ENCODE assay signal across 8 cellular contexts in genomic region chr1:151047591-151047924, GRCh38. TPM values are rescaled to one million over a fixed set of nuclear protein-coding genes. Genes with fewer than 3 reads are reported as not detected.
DNase-seq lines count a peak whose midpoint lies in the region; ATAC-seq, FAIRE-seq and TF ChIP-seq lines count a peak whose summit lies in the region.

Gene C1orf56, plus strand, starts transcription at chr1:151047751. Its CDS starts 97 bp downstream, at chr1:151047848.

- peak within 1 kb of the TSS; percentile 76 for H3K4me2 ChIP-seq in DND-41 (ENCODE audit: insufficient read depth, low read length)

- H3K36me3 ChIP-seq in DND-41 (ENCODE audit: insufficient read depth, low read length) (peaks cover 12% of the 10 kb centered on the region; the same call in 1 of the 2 replicates), WERI-Rb-1 (peaks cover 25% of the 10 kb centered on the region), small intestine (ENCODE audit: control insufficient read depth in 2 of 2, insufficient read depth in 2 of 2, low read length in 2 of 2) (peaks cover under 1 to 4% of the 10 kb centered on the region in 2 donors)

- TF ChIP-seq POLR2A in H54 (IDR thresholded peaks at IDR 0.05; ENCODE audit: low read depth, low read length), result peak; percentile 89

- H3K4me1 ChIP-seq in DND-41 (ENCODE audit: insufficient read depth, low read length) (peaks cover 18% of the 10 kb centered on the region), small intestine (ENCODE audit: control insufficient read depth in 2 of 2, insufficient read depth in 1 of 2, low read depth in 1 of 2, low read length in 1 of 2) (peaks cover 0 to 2% of the 10 kb centered on the region in 2 donors)

- WGBS in small intestine, 3 donors, result 0 to 1% (median 1%) methylated on average over 21 to 29 of the region's 29 CpGs

- peak; percentile 88 for ATAC-seq in DND-41 (ENCODE audit: insufficient read depth, low read depth)

- no peak for FAIRE-seq in H54 (lab: Jason Lieb, UNC)
- FAIRE-seq in small intestine (lab: Jason Lieb, UNC), result no peak

- H2AFZ ChIP-seq in DND-41 (ENCODE audit: low read depth, low read length), result peak within 1 kb of the TSS; percentile 82

- H3K79me2 ChIP-seq in DND-41 (ENCODE audit: insufficient read depth, low read length), result no peaks in the 10 kb centered on the region

- TF ChIP-seq CTCF in DND-41 (IDR thresholded peaks at IDR 0.05; ENCODE audit: borderline replicate concordance, extremely low read depth, low read length, poor library complexity, severe bottlenecking), result no peak
- TF ChIP-seq CTCF in WERI-Rb-1 (IDR thresholded peaks at IDR 0.05; ENCODE audit: low read depth, low read length), result no peak

- H3K4me3 ChIP-seq in DND-41 (ENCODE audit: low read depth in 1 of 2, low read length in 2 of 2) (peak within 1 kb of the TSS; percentile 21 to 57; a peak in 3 of 4 replicates), WERI-Rb-1 (ENCODE audit: low read depth, low read length) (peak within 1 kb of the TSS; percentile 52), small intestine (ENCODE audit: low read depth in 1 of 2, low read length in 2 of 2) (peak within 1 kb of the TSS; percentile 51 to 62)

- H3K27ac ChIP-seq in DND-41 (ENCODE audit: low read length) (peak within 1 kb of the TSS; percentile 55), WERI-Rb-1 (peak within 1 kb of the TSS; percentile 87), small intestine (ENCODE audit: low read depth in 1 of 2, low read length in 1 of 2) (peak within 1 kb of the TSS; percentile 12 to 83)

- H3K9me3 ChIP-seq in DND-41 (ENCODE audit: insufficient read depth, low read length, severe bottlenecking) (no peaks in the 10 kb centered on the region), WERI-Rb-1 (ENCODE audit: severe bottlenecking) (no peaks in the 10 kb centered on the region), small intestine (ENCODE audit: control insufficient read depth, low read depth) (no peaks in the 10 kb centered on the region)

- H3K27me3 ChIP-seq in DND-41 (ENCODE audit: insufficient read depth, low read length, poor library complexity), result no peaks in the 10 kb centered on the region
- H3K27me3 ChIP-seq in WERI-Rb-1 (ENCODE audit: insufficient read depth, low read depth, severe bottlenecking), result no peaks in the 10 kb centered on the region
- H3K27me3 ChIP-seq in small intestine (ENCODE audit: control insufficient read depth in 2 of 2, insufficient read depth in 2 of 2, low read length in 2 of 2), result no peaks in the 10 kb centered on the region

- H3K9ac ChIP-seq in DND-41 (ENCODE audit: low read depth, low read length), result peak within 1 kb of the TSS; percentile 61

- peak; percentile 71 for DNase-seq in DND-41
- DNase-seq in H54 (ENCODE audit: insufficient read length, low spot score), result peak; percentile 93
- peak; percentile 68 to 74 for DNase-seq in NCI-H187 (lab: John Stamatoyannopoulos, UW)
- peak; percentile 97 for DNase-seq in WERI-Rb-1
- DNase-seq in cerebellar cortex (ENCODE audit: low spot score), result peak; percentile 72
- peak; percentile 67 for DNase-seq in iris pigment epithelial cell (ENCODE audit: low read depth)
- peak; percentile 58 for DNase-seq in small intestine
- DNase-seq in NOMO-1 (lab: John Stamatoyannopoulos, UW; ENCODE audit: unreplicated experiment in 2 of 2), result no peak

- no peaks in the 10 kb centered on the region for H4K20me1 ChIP-seq in DND-41 (ENCODE audit: insufficient read depth, low read length)

RNA-seq across cellular contexts. Expression of gene C1orf56, which starts in this region (rescaled TPM):
- polyA plus RNA-seq in small intestine, result 1 to 10 TPM in 2 of 3 donors, under 1 TPM in 1; 0.67 to 4.6 (median 2.8) TPM

Comparison
In these comparisons a context has a peak if more than half of its experiments do, and no peak if none do; other contexts are left out.
1. DNase-seq: peak in DND-41 (single experiment), H54 (single experiment), NCI-H187 (2 of 2), WERI-Rb-1 (single experiment), cerebellar cortex (single experiment), iris pigment epithelial cell (single experiment) and small intestine (single experiment); none in NOMO-1 (0 of 2).
2. Peak in every context shown above with its lines, with median percentiles within 50 percentile points of each other: H3K27ac ChIP-seq and H3K4me3 ChIP-seq.